ENCODE assay signal across 29 cellular contexts in the genomic region with DNA sequence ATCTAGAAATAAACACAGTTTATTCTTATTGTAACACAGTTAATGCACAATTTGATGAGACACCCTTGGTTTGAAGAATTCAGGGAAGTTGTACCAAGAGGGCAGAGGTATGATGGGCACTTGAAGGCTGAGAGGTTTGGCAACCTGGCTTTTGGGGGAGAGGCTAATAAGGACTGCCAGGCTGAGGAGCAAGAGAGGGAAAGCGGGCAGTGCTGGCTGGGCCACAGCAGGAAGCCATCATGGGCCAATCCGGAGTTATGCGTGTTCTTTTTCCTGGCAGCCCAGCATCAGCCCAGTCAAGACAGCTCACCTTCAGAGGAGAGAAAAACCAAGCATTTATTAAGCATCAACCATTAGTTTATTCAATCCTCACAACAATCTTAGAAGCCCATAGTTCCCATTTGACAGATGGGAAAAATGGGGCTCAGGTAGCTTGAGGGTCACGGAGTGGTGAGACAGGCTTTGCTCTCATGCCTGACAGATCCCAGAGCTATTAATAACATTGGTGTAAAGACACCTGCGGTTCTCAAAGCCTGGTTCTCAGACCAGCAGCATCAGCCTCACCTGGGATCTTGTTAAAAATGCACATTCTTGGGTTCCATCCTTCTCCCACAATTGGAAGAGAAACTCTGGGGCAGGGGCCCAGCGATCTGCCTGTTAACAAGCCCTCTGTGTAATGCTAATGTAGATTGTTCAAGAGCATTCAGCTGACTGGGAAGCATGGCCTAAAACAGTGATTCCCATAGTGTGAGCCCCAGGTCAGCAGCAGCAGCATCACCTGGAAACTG.
DNase-seq lines count a peak whose midpoint lies in the region; ATAC-seq, FAIRE-seq and TF ChIP-seq lines count a peak whose summit lies in the region.
"Had no signal": no experiment of that assay in that cellular context is flagged by ENCODE, and none has a peak within 500 bp of the region (broad histone marks: within the 10 kb centered on the region; RNA-seq: fewer than 3 reads in every experiment).

No MANE protein-coding gene starts in this region.

- no peaks in the 10 kb centered on the region for H3K79me2 ChIP-seq in H1 (ENCODE audit: control insufficient read depth in 1 of 2, insufficient read depth in 2 of 2, low read length in 2 of 2)
- no peaks in the 10 kb centered on the region for H3K79me2 ChIP-seq in neural progenitor cell (ENCODE audit: low read depth)

- no peak overlapping the region for H3K4me3 Mint-ChIP-seq in neural progenitor cell
- H3K4me3 Mint-ChIP-seq: CD4-positive, alpha-beta T cell had no signal

- H3K79me1 ChIP-seq in H1 (ENCODE audit: low read depth, low read length), result no peaks in the 10 kb centered on the region

- TF ChIP-seq CTCF in H1 (IDR thresholded peaks at IDR 0.05; ENCODE audit: control extremely low read depth in 1 of 3, insufficient read depth in 1 of 3, low read depth in 1 of 3, low read length in 3 of 3), result no peak
- no peak for TF ChIP-seq CTCF in neural progenitor cell (IDR thresholded peaks at IDR 0.05)

- no peaks in the 10 kb centered on the region for H3F3A ChIP-seq in neural progenitor cell (ENCODE audit: low read depth)

- no peak; a peak in 1 of 4 replicates for TF ChIP-seq RAD21 in H1 (IDR thresholded peaks at IDR 0.05 in 1 of 2, conservative IDR thresholded peaks at IDR 0.05 in 1 of 2; ENCODE audit: low read depth in 2 of 2, low read length in 2 of 2)

- H3K4me3 ChIP-seq in HUES48 (ENCODE audit: low read depth, low read length) (no peak overlapping the region), H1 (ENCODE audit: extremely low read depth in 1 of 4, insufficient read depth in 2 of 4, low read depth in 3 of 4, low read length in 4 of 4) (no peak overlapping the region), neural progenitor cell (no peak overlapping the region)
- H3K4me3 ChIP-seq: A549; BLaER1 treated with 17β-estradiol and CSF1 and Interleukin-3, amounts not matched to agents 10 nM and 100 nM; PC-9; SJSA1 had no signal

- H4K5ac ChIP-seq in H1 (ENCODE audit: insufficient read length, low read depth, low read length), result no peak overlapping the region

- no peaks in the 10 kb centered on the region for H3K9me3 ChIP-seq in HUES48 (ENCODE audit: control insufficient read depth, insufficient read depth, low read length)
- no peaks in the 10 kb centered on the region for H3K9me3 ChIP-seq in H1 (ENCODE audit: insufficient read depth in 2 of 2, low read depth in 1 of 2, low read length in 1 of 2)
- no peaks in the 10 kb centered on the region for H3K9me3 ChIP-seq in neural progenitor cell (ENCODE audit: low read depth)
- H3K9me3 ChIP-seq: A549; BLaER1 treated with 17β-estradiol and CSF1 and Interleukin-3, amounts not matched to agents 10 nM and 100 nM; SJSA1 had no signal

- H3K4ac ChIP-seq in H1 (replicated peaks; ENCODE audit: insufficient read length, low read depth, low read length), result no peak overlapping the region

- no peak for TF ChIP-seq POLR2A in H1 (IDR thresholded peaks at IDR 0.05; ENCODE audit: control extremely low read depth in 1 of 2, low read depth in 2 of 2, low read length in 2 of 2)

- no peaks in the 10 kb centered on the region for H3K36me3 Mint-ChIP-seq in neural progenitor cell

- in situ Hi-C loops in KBM-7 (cut with MboI; ENCODE audit: low pct_unique_long_range_greater_than_20kb, low sequenced_read_pairs), result no loop called here

- WGBS in H1 (ENCODE audit: extremely low coverage in 1 of 2, insufficient coverage in 1 of 2, insufficient read length in 1 of 2, insufficient replicate concordance in 2 of 2, low coverage in 1 of 2, low lambda C conversion rate in 2 of 2, missing lambda C conversion rate in 1 of 2), 2 experiments, result 40% methylated on average over 6 of the region's 6 CpGs; no CpG with 5 or more reads in 1 of the 2 experiments

- no peak overlapping the region for H3K18ac ChIP-seq in H1 (ENCODE audit: extremely low read depth, low read length)

- peak overlapping the region; percentile 49; the same call in 1 of the 2 replicates for H2BK20ac ChIP-seq in H1 (ENCODE audit: low read length)

- H4K20me1 ChIP-seq in H1 (replicated peaks in 1 of 2; ENCODE audit: control insufficient read depth in 1 of 2, insufficient read depth in 2 of 2, low read length in 2 of 2), result no peaks in the 10 kb centered on the region
- no peaks in the 10 kb centered on the region for H4K20me1 ChIP-seq in neural progenitor cell (ENCODE audit: low read depth)
- H4K20me1 ChIP-seq: BLaER1 treated with 17β-estradiol and CSF1 and Interleukin-3, amounts not matched to agents 10 nM and 100 nM had no signal

- peak overlapping the region; percentile 4 to 16; a peak in 1 of 4 replicates for H3K4me2 ChIP-seq in H1 (ENCODE audit: insufficient read depth in 1 of 2, low read depth in 2 of 2, low read length in 2 of 2)
- H3K4me2 ChIP-seq in neural progenitor cell, result no peak overlapping the region
- H3K4me2 ChIP-seq: A549; BLaER1 treated with 17β-estradiol and CSF1 and Interleukin-3, amounts not matched to agents 10 nM and 100 nM; PC-9 had no signal

- H3K56ac ChIP-seq in H1 (replicated peaks; ENCODE audit: insufficient read length, low read depth, low read length), result no peak overlapping the region

- H3K23ac ChIP-seq in H1 (ENCODE audit: insufficient read length), result no peak overlapping the region

- peaks cover 19% of the 10 kb centered on the region for H3K4me1 Mint-ChIP-seq in neural progenitor cell

- H3K27me3 ChIP-seq in HUES48 (ENCODE audit: control insufficient read depth, insufficient read depth, low read length) (no peaks in the 10 kb centered on the region), H1 (replicated peaks in 1 of 4; ENCODE audit: control insufficient read depth in 3 of 4, extremely low read depth in 1 of 4, insufficient read depth in 3 of 4, low read length in 3 of 4) (no peaks in the 10 kb centered on the region), neural progenitor cell (no peaks in the 10 kb centered on the region)
- H3K27me3 ChIP-seq: BLaER1 treated with 17β-estradiol and CSF1 and Interleukin-3, amounts not matched to agents 10 nM and 100 nM; SJSA1 had no signal

- H3K27ac Mint-ChIP-seq in neural progenitor cell, result peak overlapping the region; percentile 7
- H3K27ac Mint-ChIP-seq: CD4-positive, alpha-beta T cell had no signal

- DNase-seq in H1 (ENCODE audit: low read depth in 1 of 2, low spot score in 2 of 2) (peak; percentile 19 to 48), neural progenitor cell (ENCODE audit: low spot score) (no peak), GM19240 (ENCODE audit: insufficient read length, low spot score) (no peak), cortex of kidney (lab: John Stamatoyannopoulos, UW) (no peak), KBM-7 (no peak)
- DNase-seq: AML-193; CD4-positive, alpha-beta T cell; COR-L47; DMS53; GOT3; Kasumi-1; MV-4-11; NCI-H1105 treated with DMSO at 0.1 percent for 48 hours; NCI-H2029; NCI-H446 treated with DMSO at 0.1 percent for 48 hours; NCI-H526; NCI-H82; NK-92 treated with Interleukin-12 subunit alpha and Interleukin-12 subunit beta, amount 100 ng/mL, for 24 hours; PC-9; Right ventricle myocardium superior; RPMI8226 had no signal

- H2BK12ac ChIP-seq in H1 (ENCODE audit: low read depth, low read length), result no peak overlapping the region; the same call in 1 of the 2 replicates

- H3K14ac ChIP-seq in H1 (ENCODE audit: insufficient read length), result no peak overlapping the region

- no peak overlapping the region for H4K8ac ChIP-seq in H1 (ENCODE audit: extremely low read depth, insufficient read depth, low read length)

- H3K9ac ChIP-seq in HUES48 (ENCODE audit: low read depth, low read length) (no peak overlapping the region), H1 (replicated peaks in 1 of 4; ENCODE audit: extremely low read depth in 1 of 4, low read depth in 3 of 4, low read length in 3 of 4) (no peak overlapping the region), neural progenitor cell (no peak overlapping the region)
- H3K9ac ChIP-seq: BLaER1 treated with 17β-estradiol and CSF1 and Interleukin-3, amounts not matched to agents 10 nM and 100 nM had no signal

- no peaks in the 10 kb centered on the region for H3K9me3 Mint-ChIP-seq in neural progenitor cell
- H3K9me3 Mint-ChIP-seq: CD4-positive, alpha-beta T cell had no signal

- FAIRE-seq in H1 (lab: Jason Lieb, UNC), result peak; percentile 52
- FAIRE-seq: A549, G401.6, HepG2 had no signal

- H3K23me2 ChIP-seq in H1 (ENCODE audit: low read depth, low read length), result no peaks in the 10 kb centered on the region

- POLR2A ChIA-PET in H1 (lab: Charles Lee; ENCODE audit: partially characterized antibody), result interaction anchor here (1.7 kb wide), 1 partner anchor 11 kb away, joined by 3 read pairs; no protein-coding TSS in a partner anchor

- H3K27ac ChIP-seq in HUES48 (ENCODE audit: low read depth, low read length), result peak overlapping the region; percentile 0
- H3K27ac ChIP-seq in H1 (ENCODE audit: low read depth, low read length), result no peak overlapping the region
- no peak overlapping the region for H3K27ac ChIP-seq in neural progenitor cell
- H3K27ac ChIP-seq: A549; BLaER1 treated with 17β-estradiol and CSF1 and Interleukin-3, amounts not matched to agents 10 nM and 100 nM; HL-60; PC-9; SJSA1 had no signal

- ATAC-seq in GM18867 (IDR thresholded peaks at IDR 0.05; ENCODE audit: unreplicated experiment), result no peak
- ATAC-seq: A549, HepG2 had no signal

- H2BK120ac ChIP-seq in H1 (replicated peaks; ENCODE audit: low read depth, low read length), result no peak overlapping the region

- no peak overlapping the region for H2AK5ac ChIP-seq in H1 (ENCODE audit: low read depth, low read length)

- no peak overlapping the region for H4K91ac ChIP-seq in H1 (replicated peaks; ENCODE audit: insufficient read length, low read length)

- H3K36me3 ChIP-seq in HUES48 (ENCODE audit: control insufficient read depth, insufficient read depth, low read length) (no peaks in the 10 kb centered on the region), H1 (ENCODE audit: control insufficient read depth in 2 of 4, insufficient read depth in 4 of 4, low read length in 3 of 4) (no peaks in the 10 kb centered on the region), neural progenitor cell (no peaks in the 10 kb centered on the region)
- H3K36me3 ChIP-seq: BLaER1 treated with 17β-estradiol and CSF1 and Interleukin-3, amounts not matched to agents 10 nM and 100 nM; SJSA1 had no signal

- peaks cover 19% of the 10 kb centered on the region for H3K4me1 ChIP-seq in HUES48 (ENCODE audit: control insufficient read depth, insufficient read depth, low read length)
- H3K4me1 ChIP-seq in H1 (replicated peaks in 1 of 4; ENCODE audit: control insufficient read depth in 3 of 4, insufficient read depth in 4 of 4, low read length in 3 of 4), result peaks cover 0 to 9% (median 4%) of the 10 kb centered on the region in 4 experiments; a peak in 4 of 7 replicates
- no peaks in the 10 kb centered on the region for H3K4me1 ChIP-seq in neural progenitor cell
- H3K4me1 ChIP-seq: A549, SJSA1 had no signal

- H2AFZ ChIP-seq in H1 (ENCODE audit: low read length) (no peak overlapping the region), neural progenitor cell (replicated peaks) (no peak overlapping the region)
- H2AFZ ChIP-seq: PC-9 had no signal

- CTCF ChIA-PET in H1 (lab: Charles Lee; ENCODE audit: partially characterized antibody), result interaction anchor here (0.9 to 2.7 kb wide), 8 partner anchors 8 to 401 kb away, joined by 3 to 10 read pairs (median 4); no protein-coding TSS in a partner anchor

- TF ChIP-seq EP300 in H1 (IDR thresholded peaks at IDR 0.05; ENCODE audit: borderline replicate concordance in 1 of 2, low read depth in 2 of 2, low read length in 2 of 2), result no peak

- 0 out of 2 replicates have a peak overlapping the region, but pooled peaks have one; percentile 1 for H2BK5ac ChIP-seq in H1 (ENCODE audit: low read depth, low read length)

- peaks cover 8% of the 10 kb centered on the region for H3K27me3 Mint-ChIP-seq in neural progenitor cell (ENCODE audit: insufficient read depth, low read depth)
- H3K27me3 Mint-ChIP-seq: CD4-positive, alpha-beta T cell had no signal

- H2BK15ac ChIP-seq in H1 (ENCODE audit: low read length), result no peak overlapping the region

Comparison
In these comparisons a context has a peak if more than half of its experiments do, and no peak if none do; other contexts are left out.
1. DNase-seq: peak in H1 (2 of 2); none in neural progenitor cell (single experiment), GM19240 (single experiment), cortex of kidney (single experiment) and KBM-7 (single experiment).